ENCODE assay signal across 8 cellular contexts in the genomic region with DNA sequence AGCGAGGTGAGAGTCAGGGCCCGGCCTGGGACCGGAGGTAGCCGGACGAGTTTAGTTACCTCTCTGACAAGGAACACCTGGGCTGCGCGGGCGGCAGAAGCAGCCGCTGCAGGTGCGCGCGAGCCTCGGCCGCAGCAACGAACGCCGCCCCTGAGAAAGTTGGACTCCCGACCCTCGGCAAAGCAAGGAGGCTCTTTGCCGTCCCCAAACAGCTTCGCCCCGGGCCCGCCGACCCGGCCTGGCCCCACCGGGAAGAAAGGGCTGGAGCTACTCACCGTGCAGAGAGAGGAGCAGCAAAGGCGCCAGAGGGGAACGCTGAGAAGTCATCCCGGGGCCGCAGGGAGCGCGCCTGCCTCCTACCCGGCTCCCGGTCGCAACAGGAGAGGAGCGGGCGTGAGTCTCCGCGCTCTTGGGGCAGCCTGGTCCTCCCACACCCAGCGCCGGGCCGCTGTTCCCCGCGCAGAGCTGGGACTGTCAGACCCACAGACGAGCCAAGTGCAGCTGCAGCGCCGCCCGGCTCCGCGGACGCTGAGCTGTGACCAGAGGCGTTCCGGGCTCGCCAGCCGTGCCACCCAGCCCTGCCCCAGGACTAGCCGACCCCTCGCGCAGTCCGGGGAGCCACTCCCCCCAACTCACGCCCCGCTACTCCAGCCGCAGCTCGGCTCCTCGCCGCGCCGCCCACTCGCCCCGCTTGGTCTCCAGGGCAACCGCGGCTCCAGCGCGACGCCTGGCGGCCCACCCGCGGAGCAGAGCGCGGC. TPM values are rescaled to one million over a fixed set of nuclear protein-coding genes. Genes with fewer than 3 reads are reported as not detected.
DNase-seq lines count a peak whose midpoint lies in the region; ATAC-seq and FAIRE-seq lines count a peak whose summit lies in the region.

A gene with protein sequence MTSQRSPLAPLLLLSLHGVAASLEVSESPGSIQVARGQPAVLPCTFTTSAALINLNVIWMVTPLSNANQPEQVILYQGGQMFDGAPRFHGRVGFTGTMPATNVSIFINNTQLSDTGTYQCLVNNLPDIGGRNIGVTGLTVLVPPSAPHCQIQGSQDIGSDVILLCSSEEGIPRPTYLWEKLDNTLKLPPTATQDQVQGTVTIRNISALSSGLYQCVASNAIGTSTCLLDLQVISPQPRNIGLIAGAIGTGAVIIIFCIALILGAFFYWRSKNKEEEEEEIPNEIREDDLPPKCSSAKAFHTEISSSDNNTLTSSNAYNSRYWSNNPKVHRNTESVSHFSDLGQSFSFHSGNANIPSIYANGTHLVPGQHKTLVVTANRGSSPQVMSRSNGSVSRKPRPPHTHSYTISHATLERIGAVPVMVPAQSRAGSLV (minus strand): TSS at position 591 of the 758 bp plus-strand sequence. CDS start 264 bp downstream, at position 327.

- DNase-seq in COR-L47 (lab: John Stamatoyannopoulos, UW) (peak; percentile 94), HPDE6-E6E7 (ENCODE audit: extremely low spot score) (peak; percentile 34), RKO (ENCODE audit: low spot score) (peak; percentile 55), activated gamma-delta T cell (lab: John Stamatoyannopoulos, UW) (peak; percentile 26), frontal cortex (ENCODE audit: low spot score in 2 of 2) (peak; percentile 89 to 94), occipital lobe (lab: John Stamatoyannopoulos, UW) (peak; percentile 84), superior temporal gyrus (ENCODE audit: extremely low spot score) (peak; percentile 88)

- ATAC-seq in GM19468 (IDR thresholded peaks at IDR 0.05; ENCODE audit: extremely low read depth, unreplicated experiment) = peak; percentile 86

- FAIRE-seq in frontal cortex (lab: Jason Lieb, UNC) = no peak

RNA-seq across cellular contexts. Expression of the gene that starts here (rescaled TPM):
- total RNA-seq in frontal cortex = 10.2 TPM
- total RNA-seq in occipital lobe = 11.9 TPM

Comparison
In these comparisons a context has a peak if more than half of its experiments do, and no peak if none do; other contexts are left out.
1. Peak in every context shown above with its lines: DNase-seq and ATAC-seq.
2. DNase-seq: peak in every context shown above with its lines; median percentile 94 in COR-L47; 92 in frontal cortex; 88 in superior temporal gyrus; 84 in occipital lobe; 55 in RKO; 34 in HPDE6-E6E7; 26 in activated gamma-delta T cell.